In the genomic region with DNA sequence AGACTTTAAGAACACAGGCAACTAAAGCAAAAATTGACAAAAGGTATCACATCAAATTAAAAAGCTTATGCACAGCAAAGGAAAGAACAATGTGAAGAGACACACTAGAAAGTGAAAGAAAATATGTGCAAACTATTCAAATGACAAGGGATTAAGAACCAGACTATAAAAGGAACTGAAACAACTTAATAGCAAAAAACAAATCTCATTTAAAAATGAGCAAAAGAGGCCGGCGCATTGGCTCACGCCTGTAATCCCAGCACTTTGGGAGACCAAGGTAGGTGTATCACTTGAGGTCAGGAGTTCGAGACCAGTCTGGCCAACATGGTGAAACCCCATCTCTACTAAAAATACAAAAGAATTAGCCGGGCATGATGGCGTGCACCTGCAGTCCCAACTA, we compare ENCODE assay signal across 1 cellular context.
TF ChIP-seq lines count a peak whose summit lies in the region.

No MANE protein-coding gene starts in this region.

TF ChIP-seq in GM23338, 12 proteins besides CTCF, POLR2A, EP300 and RAD21 (continued from another document):
- TF ChIP-seq, protein P1, sequence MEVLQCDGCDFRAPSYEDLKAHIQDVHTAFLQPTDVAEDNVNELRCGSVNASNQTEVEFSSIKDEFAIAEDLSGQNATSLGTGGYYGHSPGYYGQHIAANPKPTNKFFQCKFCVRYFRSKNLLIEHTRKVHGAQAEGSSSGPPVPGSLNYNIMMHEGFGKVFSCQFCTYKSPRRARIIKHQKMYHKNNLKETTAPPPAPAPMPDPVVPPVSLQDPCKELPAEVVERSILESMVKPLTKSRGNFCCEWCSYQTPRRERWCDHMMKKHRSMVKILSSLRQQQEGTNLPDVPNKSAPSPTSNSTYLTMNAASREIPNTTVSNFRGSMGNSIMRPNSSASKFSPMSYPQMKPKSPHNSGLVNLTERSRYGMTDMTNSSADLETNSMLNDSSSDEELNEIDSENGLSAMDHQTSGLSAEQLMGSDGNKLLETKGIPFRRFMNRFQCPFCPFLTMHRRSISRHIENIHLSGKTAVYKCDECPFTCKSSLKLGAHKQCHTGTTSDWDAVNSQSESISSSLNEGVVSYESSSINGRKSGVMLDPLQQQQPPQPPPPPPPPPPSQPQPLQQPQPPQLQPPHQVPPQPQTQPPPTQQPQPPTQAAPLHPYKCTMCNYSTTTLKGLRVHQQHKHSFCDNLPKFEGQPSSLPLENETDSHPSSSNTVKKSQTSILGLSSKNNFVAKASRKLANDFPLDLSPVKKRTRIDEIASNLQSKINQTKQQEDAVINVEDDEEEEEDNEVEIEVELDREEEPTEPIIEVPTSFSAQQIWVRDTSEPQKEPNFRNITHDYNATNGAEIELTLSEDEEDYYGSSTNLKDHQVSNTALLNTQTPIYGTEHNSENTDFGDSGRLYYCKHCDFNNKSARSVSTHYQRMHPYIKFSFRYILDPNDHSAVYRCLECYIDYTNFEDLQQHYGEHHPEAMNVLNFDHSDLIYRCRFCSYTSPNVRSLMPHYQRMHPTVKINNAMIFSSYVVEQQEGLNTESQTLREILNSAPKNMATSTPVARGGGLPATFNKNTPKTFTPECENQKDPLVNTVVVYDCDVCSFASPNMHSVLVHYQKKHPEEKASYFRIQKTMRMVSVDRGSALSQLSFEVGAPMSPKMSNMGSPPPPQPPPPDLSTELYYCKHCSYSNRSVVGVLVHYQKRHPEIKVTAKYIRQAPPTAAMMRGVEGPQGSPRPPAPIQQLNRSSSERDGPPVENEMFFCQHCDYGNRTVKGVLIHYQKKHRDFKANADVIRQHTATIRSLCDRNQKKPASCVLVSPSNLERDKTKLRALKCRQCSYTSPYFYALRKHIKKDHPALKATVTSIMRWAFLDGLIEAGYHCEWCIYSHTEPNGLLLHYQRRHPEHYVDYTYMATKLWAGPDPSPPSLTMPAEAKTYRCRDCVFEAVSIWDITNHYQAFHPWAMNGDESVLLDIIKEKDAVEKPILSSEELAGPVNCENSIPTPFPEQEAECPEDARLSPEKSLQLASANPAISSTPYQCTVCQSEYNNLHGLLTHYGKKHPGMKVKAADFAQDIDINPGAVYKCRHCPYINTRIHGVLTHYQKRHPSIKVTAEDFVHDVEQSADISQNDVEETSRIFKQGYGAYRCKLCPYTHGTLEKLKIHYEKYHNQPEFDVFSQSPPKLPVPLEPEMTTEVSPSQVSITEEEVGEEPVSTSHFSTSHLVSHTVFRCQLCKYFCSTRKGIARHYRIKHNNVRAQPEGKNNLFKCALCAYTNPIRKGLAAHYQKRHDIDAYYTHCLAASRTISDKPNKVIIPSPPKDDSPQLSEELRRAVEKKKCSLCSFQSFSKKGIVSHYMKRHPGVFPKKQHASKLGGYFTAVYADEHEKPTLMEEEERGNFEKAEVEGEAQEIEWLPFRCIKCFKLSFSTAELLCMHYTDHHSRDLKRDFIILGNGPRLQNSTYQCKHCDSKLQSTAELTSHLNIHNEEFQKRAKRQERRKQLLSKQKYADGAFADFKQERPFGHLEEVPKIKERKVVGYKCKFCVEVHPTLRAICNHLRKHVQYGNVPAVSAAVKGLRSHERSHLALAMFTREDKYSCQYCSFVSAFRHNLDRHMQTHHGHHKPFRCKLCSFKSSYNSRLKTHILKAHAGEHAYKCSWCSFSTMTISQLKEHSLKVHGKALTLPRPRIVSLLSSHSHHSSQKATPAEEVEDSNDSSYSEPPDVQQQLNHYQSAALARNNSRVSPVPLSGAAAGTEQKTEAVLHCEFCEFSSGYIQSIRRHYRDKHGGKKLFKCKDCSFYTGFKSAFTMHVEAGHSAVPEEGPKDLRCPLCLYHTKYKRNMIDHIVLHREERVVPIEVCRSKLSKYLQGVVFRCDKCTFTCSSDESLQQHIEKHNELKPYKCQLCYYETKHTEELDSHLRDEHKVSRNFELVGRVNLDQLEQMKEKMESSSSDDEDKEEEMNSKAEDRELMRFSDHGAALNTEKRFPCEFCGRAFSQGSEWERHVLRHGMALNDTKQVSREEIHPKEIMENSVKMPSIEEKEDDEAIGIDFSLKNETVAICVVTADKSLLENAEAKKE (CRISPR knock-in tag; IDR thresholded peaks at IDR 0.05): no peak
